ENCODE assay signal across 8 cellular contexts in the genomic region with DNA sequence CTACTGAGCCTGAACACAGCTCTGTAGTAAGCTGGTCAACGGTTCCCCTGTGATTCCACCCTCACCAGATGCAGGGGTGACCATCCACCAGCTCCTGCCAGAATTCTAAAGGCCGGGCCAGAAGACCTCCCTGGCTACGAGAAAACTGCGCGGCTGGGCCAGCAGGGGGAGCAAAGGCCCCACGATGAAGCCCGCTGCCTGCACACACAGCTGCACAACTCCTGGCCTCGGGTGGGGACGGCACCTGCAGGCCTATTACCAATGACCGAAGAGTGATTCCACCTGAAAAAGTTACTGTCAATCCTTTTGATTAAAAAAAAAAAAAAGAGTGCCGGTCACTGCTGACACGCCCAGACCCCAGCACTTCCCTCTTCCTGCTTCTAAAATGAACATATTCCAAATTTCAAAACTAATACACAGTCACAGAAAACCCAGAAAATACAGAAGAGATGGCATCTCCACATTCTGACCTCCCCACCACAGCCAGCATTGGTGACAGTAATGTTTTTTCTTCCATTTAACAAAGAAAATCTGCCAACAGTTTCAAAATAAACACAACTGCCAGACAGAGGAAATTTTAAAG. TPM values are rescaled to one million over a fixed set of nuclear protein-coding genes. Genes with fewer than 3 reads are reported as not detected.
DNase-seq lines count a peak whose midpoint lies in the region; ATAC-seq, FAIRE-seq and TF ChIP-seq lines count a peak whose summit lies in the region.

No MANE protein-coding gene starts in this region.

- 61% methylated on average over 12 of the region's 12 CpGs; no CpG with 5 or more reads in 1 of the 2 experiments for WGBS in H1 (ENCODE audit: extremely low coverage in 1 of 2, insufficient coverage in 1 of 2, insufficient read length in 1 of 2, insufficient replicate concordance in 2 of 2, low coverage in 1 of 2, low lambda C conversion rate in 2 of 2, missing lambda C conversion rate in 1 of 2), 2 experiments

- H2BK120ac ChIP-seq in H1 (replicated peaks; ENCODE audit: low read depth, low read length) = no peak overlapping the region

- no TSS peak for BruUV-seq in Caco-2 (replicated peaks; lab: Mats Ljungman, UMichigan)

- 0 out of 2 replicates have a peak, but pooled peaks cover 3% of the 10 kb centered on the region for H3K4me1 ChIP-seq in Caco-2
- peaks cover 0 to 2% (median 0%) of the 10 kb centered on the region in 4 experiments; a peak in 1 of 7 replicates for H3K4me1 ChIP-seq in H1 (replicated peaks in 1 of 4; ENCODE audit: control insufficient read depth in 3 of 4, insufficient read depth in 4 of 4, low read length in 3 of 4)

- H4K20me1 ChIP-seq in H1 (replicated peaks in 1 of 2; ENCODE audit: control insufficient read depth in 1 of 2, insufficient read depth in 2 of 2, low read length in 2 of 2) = peaks cover 0 to 6% of the 10 kb centered on the region in 2 experiments

- H3K4me3 ChIP-seq in Caco-2 (ENCODE audit: low read depth, low read length) (no peak overlapping the region), H1 (ENCODE audit: extremely low read depth in 1 of 4, insufficient read depth in 2 of 4, low read depth in 3 of 4, low read length in 4 of 4) (no peak overlapping the region)

- H4K91ac ChIP-seq in H1 (replicated peaks; ENCODE audit: insufficient read length, low read length) = no peak overlapping the region

- no peak overlapping the region for H3K18ac ChIP-seq in H1 (ENCODE audit: extremely low read depth, low read length)

- TF ChIP-seq POLR2A in H54 (IDR thresholded peaks at IDR 0.05; ENCODE audit: low read depth, low read length) = no peak
- TF ChIP-seq POLR2A in H1 (IDR thresholded peaks at IDR 0.05; ENCODE audit: control extremely low read depth in 1 of 2, low read depth in 2 of 2, low read length in 2 of 2) = no peak

- CTCF ChIA-PET in Caco-2 (lab: Charles Lee) = interaction anchor here (0.6 to 1.6 kb wide), 21 partner anchors 16 to 534 kb away, joined by 3 to 25 read pairs (median 4); a partner anchor contains a TSS
- CTCF ChIA-PET in H1 (lab: Charles Lee; ENCODE audit: partially characterized antibody) = interaction anchor here (0.6 to 8.1 kb wide), 62 partner anchors 8 to 690 kb away, joined by 3 to 132 read pairs (median 5); no protein-coding TSS in a partner anchor

- H3K9me3 ChIP-seq in Caco-2 (no peaks in the 10 kb centered on the region), H1 (ENCODE audit: insufficient read depth in 2 of 2, low read depth in 1 of 2, low read length in 1 of 2) (no peaks in the 10 kb centered on the region)

- H4K8ac ChIP-seq in H1 (ENCODE audit: extremely low read depth, insufficient read depth, low read length) = no peak overlapping the region; the same call in 1 of the 2 replicates

- H3K36me3 Mint-ChIP-seq in Caco-2 (ENCODE audit: insufficient read depth, unreplicated experiment) (no peaks in the 10 kb centered on the region), mesothelial cell of epicardium (peaks cover 9% of the 10 kb centered on the region)

- H2BK20ac ChIP-seq in H1 (ENCODE audit: low read length) = no peak overlapping the region

- H3K4me1 Mint-ChIP-seq in Caco-2 (ENCODE audit: low read depth, unreplicated experiment) = no peaks in the 10 kb centered on the region
- H3K4me1 Mint-ChIP-seq in mesothelial cell of epicardium = peaks cover 8% of the 10 kb centered on the region

- H3K27me3 Mint-ChIP-seq in Caco-2 (ENCODE audit: insufficient read depth, unreplicated experiment) = no peaks in the 10 kb centered on the region
- H3K27me3 Mint-ChIP-seq in mesothelial cell of epicardium (ENCODE audit: low read depth) = no peaks in the 10 kb centered on the region

- no peaks in the 10 kb centered on the region for H3K23me2 ChIP-seq in H1 (ENCODE audit: low read depth, low read length)

- no peak overlapping the region for H3K4ac ChIP-seq in H1 (replicated peaks; ENCODE audit: insufficient read length, low read depth, low read length)

- no peak overlapping the region for H4K5ac ChIP-seq in H1 (ENCODE audit: insufficient read length, low read depth, low read length)

- H3K56ac ChIP-seq in H1 (replicated peaks; ENCODE audit: insufficient read length, low read depth, low read length) = no peak overlapping the region

- H3K79me2 ChIP-seq in H1 (ENCODE audit: control insufficient read depth in 1 of 2, insufficient read depth in 2 of 2, low read length in 2 of 2) = no peaks in the 10 kb centered on the region

- H2BK15ac ChIP-seq in H1 (ENCODE audit: low read length) = no peak overlapping the region

- POLR2A ChIA-PET in Caco-2 (lab: Charles Lee) = interaction anchor here (0.6 kb wide), 1 partner anchor 193 kb away, joined by 19 read pairs; a partner anchor contains a TSS
- POLR2A ChIA-PET in H1 (lab: Charles Lee; ENCODE audit: partially characterized antibody) = interaction anchor here (1.3 kb wide), 1 partner anchor 8 kb away, joined by 3 read pairs; no protein-coding TSS in a partner anchor

- no peak overlapping the region for H2AK5ac ChIP-seq in H1 (ENCODE audit: low read depth, low read length)

- no peak overlapping the region for H3K4me2 ChIP-seq in H1 (ENCODE audit: insufficient read depth in 1 of 2, low read depth in 2 of 2, low read length in 2 of 2)

- no peak for FAIRE-seq in H54 (lab: Jason Lieb, UNC)
- no peak for FAIRE-seq in H1 (lab: Jason Lieb, UNC)

- peak; percentile 77 to 83 for TF ChIP-seq RAD21 in H1 (IDR thresholded peaks at IDR 0.05 in 1 of 2, conservative IDR thresholded peaks at IDR 0.05 in 1 of 2; ENCODE audit: low read depth in 2 of 2, low read length in 2 of 2)

- H3K27me3 ChIP-seq in Caco-2 (replicated peaks; ENCODE audit: control insufficient read depth, insufficient read depth, low read length) (no peaks in the 10 kb centered on the region), H1 (replicated peaks in 1 of 4; ENCODE audit: control insufficient read depth in 3 of 4, extremely low read depth in 1 of 4, insufficient read depth in 3 of 4, low read length in 3 of 4) (no peaks in the 10 kb centered on the region)

- peak; percentile 73 for TF ChIP-seq CTCF in Caco-2 (IDR thresholded peaks at IDR 0.05; ENCODE audit: insufficient read depth in 1 of 2, low read depth in 1 of 2, low read length in 1 of 2, severe bottlenecking in 1 of 2, unreplicated experiment in 1 of 2)
- peak; percentile 85 to 89 (median 88) for TF ChIP-seq CTCF in H1 (IDR thresholded peaks at IDR 0.05; ENCODE audit: control extremely low read depth in 1 of 3, insufficient read depth in 1 of 3, low read depth in 1 of 3, low read length in 3 of 3)
- peak; percentile 75 for TF ChIP-seq CTCF in mesothelial cell of epicardium (IDR thresholded peaks at IDR 0.05; ENCODE audit: unreplicated experiment)

- no peak for ATAC-seq in GM21786 (IDR thresholded peaks at IDR 0.05; ENCODE audit: unreplicated experiment)

- no peak overlapping the region for H3K14ac ChIP-seq in H1 (ENCODE audit: insufficient read length)

- peak; percentile 51 to 64 for DNase-seq in Caco-2
- DNase-seq in H54 (ENCODE audit: insufficient read length, low spot score) = peak; percentile 47
- peak; percentile 0 for DNase-seq in NCI-H524 treated with DMSO at 0.1 percent for 48 hours (lab: John Stamatoyannopoulos, UW)
- peak; percentile 19 to 40 for DNase-seq in activated CD8-positive, alpha-beta memory T cell treated with anti-CD3 and anti-CD28 coated beads for 1 hour (ENCODE audit: extremely low read depth in 1 of 2, low read depth in 1 of 2)
- DNase-seq in H1 (ENCODE audit: low read depth in 1 of 2, low spot score in 2 of 2) = peak; percentile 31 to 78
- DNase-seq in mesothelial cell of epicardium (ENCODE audit: low spot score in 2 of 2, unreplicated experiment in 2 of 2) = peak in 1 of 2 experiments; percentile 68
- peak; percentile 26 for DNase-seq in stimulated activated CD8-positive, alpha-beta memory T cell treated with anti-CD3 and anti-CD28 coated beads, Interleukin-4, amount 100 ng/mL, for 24 hours (ENCODE audit: low read depth)

- H3K4me3 Mint-ChIP-seq in Caco-2 (ENCODE audit: unreplicated experiment) (no peak overlapping the region), mesothelial cell of epicardium (no peak overlapping the region)

- no peaks in the 10 kb centered on the region for H3K79me1 ChIP-seq in H1 (ENCODE audit: low read depth, low read length)

- H3K36me3 ChIP-seq in Caco-2 (ENCODE audit: control insufficient read depth, insufficient read depth, low read length) (no peaks in the 10 kb centered on the region), H1 (ENCODE audit: control insufficient read depth in 2 of 4, insufficient read depth in 4 of 4, low read length in 3 of 4) (peaks cover 0 to 13% (median 5%) of the 10 kb centered on the region in 4 experiments; a peak in 5 of 8 replicates)

- no peaks in the 10 kb centered on the region for H3K9me3 Mint-ChIP-seq in Caco-2 (ENCODE audit: unreplicated experiment)
- H3K9me3 Mint-ChIP-seq in mesothelial cell of epicardium = no peaks in the 10 kb centered on the region

- H2AFZ ChIP-seq in H1 (ENCODE audit: low read length) = no peak overlapping the region

- TF ChIP-seq EP300 in H1 (IDR thresholded peaks at IDR 0.05; ENCODE audit: borderline replicate concordance in 1 of 2, low read depth in 2 of 2, low read length in 2 of 2) = no peak

- no peak overlapping the region for H2BK5ac ChIP-seq in H1 (ENCODE audit: low read depth, low read length)

- H3K9ac ChIP-seq in H1 (replicated peaks in 1 of 4; ENCODE audit: extremely low read depth in 1 of 4, low read depth in 3 of 4, low read length in 3 of 4) = no peak overlapping the region

- H3K27ac Mint-ChIP-seq in Caco-2 (ENCODE audit: unreplicated experiment) (peak overlapping the region; percentile 42), mesothelial cell of epicardium (no peak overlapping the region)

- H2BK12ac ChIP-seq in H1 (ENCODE audit: low read depth, low read length) = no peak overlapping the region

- intact Hi-C loops in Caco-2 (cut with micrococcal nuclease; ENCODE audit: unreplicated experiment) = loop anchor here (1.0 kb wide), 4 partner anchors 38 to 533 kb away; no protein-coding TSS in a partner anchor

- H3K27ac ChIP-seq in H1 (ENCODE audit: low read depth, low read length) = no peak overlapping the region

- H3K23ac ChIP-seq in H1 (ENCODE audit: insufficient read length) = no peak overlapping the region

TF ChIP-seq in H1, 55 proteins besides CTCF, POLR2A, EP300 and RAD21:
- 0 out of 2 replicates have a peak, but pooled peaks have one; percentile 15 for TF ChIP-seq TCF12 (IDR thresholded peaks at IDR 0.05; ENCODE audit: low read depth, low read length)
- TF ChIP-seq FOSL1 (IDR thresholded peaks at IDR 0.05; ENCODE audit: insufficient read depth, low read depth, low read length) = no peak

RNA-seq across cellular contexts. Expression of a gene that starts 49.8 kb away (rescaled TPM):
- total RNA-seq in Caco-2 (2022) (24.1 and 25.4 TPM in 2 replicates), mesothelial cell of epicardium (14.7 to 16.0 TPM (median 15.7 TPM) in 3 replicates)
- total RNA-seq in H1 (2021; fragmentation: NEBNext Ultra II Directional; extraction: Animal tissue kit (Norgen Biotek cat#: 25700)) = 4.5 and 5.6 TPM in 2 replicates
- 2.7 and 4.5 TPM in 2 replicates for polyA plus RNA-seq in H1 (2011; rRNA removed)
- 2.8 TPM for polyA plus RNA-seq in H1 (2011; cell fraction: cytosol; rRNA removed)
- polyA plus RNA-seq in H1 (2011; cell fraction: nucleus; rRNA removed) = 4.9 TPM
- 2.6 to 5.4 TPM (median 5.1 TPM) in 4 replicates for polyA plus RNA-seq in H1 (2012, experiment 1 of 2)
- polyA plus RNA-seq in H1 (2012, experiment 2 of 2) = 4.1 TPM
- 1.8 TPM for polyA plus RNA-seq in H1 (2013, experiment 1 of 2)
- polyA plus RNA-seq in H1 (2013, experiment 2 of 2) = 1.7 TPM
- 2.7 and 3.5 TPM in 2 replicates for polyA minus RNA-seq in H1 (2011; rRNA and poly(A)+ RNA removed)
- 3.4 TPM for polyA minus RNA-seq in H1 (2011; cell fraction: cytosol; rRNA and poly(A)+ RNA removed)
- polyA minus RNA-seq in H1 (2011; cell fraction: nucleus; rRNA and poly(A)+ RNA removed) = 3.7 TPM
